8 cellular contexts compared by ENCODE assay signal in genomic region chr11:111871693-111872161, GRCh38. TPM values are rescaled to one million over a fixed set of nuclear protein-coding genes. Genes with fewer than 3 reads are reported as not detected.
DNase-seq lines count a peak whose midpoint lies in the region; ATAC-seq and TF ChIP-seq lines count a peak whose summit lies in the region.

No MANE protein-coding gene starts in this region.

- intact Hi-C loops in Calu3 (cut with micrococcal nuclease; ENCODE audit: unreplicated experiment): loop anchor here (10.0 kb wide), 1 partner anchor 203 kb away; the partner anchor contains the start of genes NKAPD1 and PIH1D2
- intact Hi-C loops in mucosa of descending colon (cut with DNase I, micrococcal nuclease): no loop called here

- H3K27ac Mint-ChIP-seq in Calu3 (ENCODE audit: unreplicated experiment): peak overlapping the region; percentile 70

- no peak for TF ChIP-seq CTCF in Calu3 (IDR thresholded peaks at IDR 0.05; ENCODE audit: unreplicated experiment)
- no peak for TF ChIP-seq CTCF in MM.1S (IDR thresholded peaks at IDR 0.05; ENCODE audit: low read length)
- no peak for TF ChIP-seq CTCF in mucosa of descending colon (IDR thresholded peaks at IDR 0.05)

- CTCF ChIA-PET in Calu3 (lab: Charles Lee): interaction anchor here (0.6 to 2.5 kb wide), 5 partner anchors 55 to 449 kb away, joined by 3 to 12 read pairs (median 5); no protein-coding TSS in a partner anchor

- H4K20me1 ChIP-seq in MM.1S (ENCODE audit: insufficient read depth, low read length): no peaks in the 10 kb centered on the region

- no peaks in the 10 kb centered on the region for H3K4me1 Mint-ChIP-seq in Calu3 (ENCODE audit: low read depth, unreplicated experiment)

- ATAC-seq in mucosa of descending colon (no peak), HG03280 (IDR thresholded peaks at IDR 0.05; ENCODE audit: unreplicated experiment) (no peak)

- peaks cover 10% of the 10 kb centered on the region; the same call in 1 of the 2 replicates for H3K4me1 ChIP-seq in MM.1S (ENCODE audit: low read length)
- peaks cover 11% of the 10 kb centered on the region for H3K4me1 ChIP-seq in mucosa of descending colon (ENCODE audit: low read depth)

- H3K36me3 ChIP-seq in MM.1S (replicated peaks; ENCODE audit: insufficient read depth, low read length): no peaks in the 10 kb centered on the region
- no peaks in the 10 kb centered on the region for H3K36me3 ChIP-seq in mucosa of descending colon (ENCODE audit: low read depth)

- peak overlapping the region; percentile 77; the same call in 1 of the 2 replicates for H3K9ac ChIP-seq in MM.1S (ENCODE audit: low read length)

- H3K9me3 ChIP-seq in MM.1S (replicated peaks; ENCODE audit: insufficient read depth, low read length): no peaks in the 10 kb centered on the region
- H3K9me3 ChIP-seq in mucosa of descending colon: no peaks in the 10 kb centered on the region

- H3K4me3 Mint-ChIP-seq in Calu3 (ENCODE audit: low read depth, unreplicated experiment): peak overlapping the region; percentile 78

- 0 out of 2 replicates have a peak, but pooled peaks cover 6% of the 10 kb centered on the region for H3F3A ChIP-seq in MM.1S (ENCODE audit: insufficient read depth, low read length)

- peaks cover 14% of the 10 kb centered on the region for H3K36me3 Mint-ChIP-seq in Calu3 (ENCODE audit: insufficient read depth, unreplicated experiment)

- H2AFZ ChIP-seq in MM.1S (ENCODE audit: low read length): peak overlapping the region; percentile 92

- H3K79me2 ChIP-seq in MM.1S (ENCODE audit: low read length): peaks cover 11% of the 10 kb centered on the region

- no TSS peak for BruUV-seq in Calu3 (replicated peaks; lab: Mats Ljungman, UMichigan)

- H3K27me3 ChIP-seq in MM.1S (replicated peaks; ENCODE audit: insufficient read depth, low read length): no peaks in the 10 kb centered on the region

- H3K9me3 Mint-ChIP-seq in Calu3 (ENCODE audit: low read depth, unreplicated experiment): no peaks in the 10 kb centered on the region

- no peaks in the 10 kb centered on the region for H3K27me3 Mint-ChIP-seq in Calu3 (ENCODE audit: unreplicated experiment)

- no peak overlapping the region for H3K27ac ChIP-seq in MM.1S (ENCODE audit: low read length)

- no peak for DNase-seq in Calu3
- no peak for DNase-seq in MM.1S
- peak; percentile 60 for DNase-seq in cerebellar cortex (ENCODE audit: low spot score)
- DNase-seq in mucosa of descending colon: no peak
- no peak for DNase-seq in D341Med (ENCODE audit: low spot score)
- no peak for DNase-seq in GF-D8 (lab: John Stamatoyannopoulos, UW)
- DNase-seq in mucosa of gallbladder (ENCODE audit: low spot score): no peak

- no peaks in the 10 kb centered on the region for H3K9me2 ChIP-seq in MM.1S (replicated peaks; ENCODE audit: insufficient read depth, low read length)

- H3K4me2 ChIP-seq in MM.1S (ENCODE audit: low read depth, low read length): peak overlapping the region; percentile 81

- H3K4me3 ChIP-seq in MM.1S (ENCODE audit: low read length) (peak overlapping the region; percentile 83), mucosa of descending colon (peak overlapping the region; percentile 88)

RNA-seq across cellular contexts. Expression of gene ALG9, which starts 0.3 kb away (rescaled TPM):
- total RNA-seq in Calu3 (2022): 12.6 and 14.2 TPM in 2 replicates
- 10 to 100 TPM; 16.7 to 29.3 (median 21.1) TPM for total RNA-seq in mucosa of descending colon
- total RNA-seq in mucosa of gallbladder: 42.4 TPM

RNA-seq across cellular contexts. Expression of gene FDXACB1, which starts 7.2 kb away (rescaled TPM):
- total RNA-seq in Calu3 (2022) (1.7 and 1.8 TPM in 2 replicates), mucosa of descending colon (1 to 10 TPM; 1.7 to 2.7 (median 2.3) TPM), mucosa of gallbladder (1.8 TPM)

RNA-seq across cellular contexts. Expression of gene CFAP68, which starts 7.6 kb away (rescaled TPM):
- total RNA-seq in Calu3 (2022) (28.1 and 29.8 TPM in 2 replicates), mucosa of descending colon (10 to 100 TPM; 12.2 to 26.4 (median 19.1) TPM), mucosa of gallbladder (21.8 TPM)

RNA-seq across cellular contexts. Expression of gene CRYAB, which starts 39.8 kb away (rescaled TPM):
- total RNA-seq in Calu3 (2022) (0.66 and 1.9 TPM in 2 replicates), mucosa of descending colon (100 to 1,000 TPM in 1 of 3 donors, 10 to 100 TPM in 2; 13.8 to 331 (median 30.7) TPM), mucosa of gallbladder (277 TPM)

RNA-seq across cellular contexts. Expression of gene HSPB2, which starts 40.8 kb away (rescaled TPM):
- not detected in 2 replicates for total RNA-seq in Calu3 (2022)
- total RNA-seq in mucosa of descending colon: 1 to 10 TPM in 2 of 3 donors, not detected in 1; 1.4 to 4.8 TPM
- 3.9 TPM for total RNA-seq in mucosa of gallbladder
